ENCODE assay signal across 28 cellular contexts in the genomic region with DNA sequence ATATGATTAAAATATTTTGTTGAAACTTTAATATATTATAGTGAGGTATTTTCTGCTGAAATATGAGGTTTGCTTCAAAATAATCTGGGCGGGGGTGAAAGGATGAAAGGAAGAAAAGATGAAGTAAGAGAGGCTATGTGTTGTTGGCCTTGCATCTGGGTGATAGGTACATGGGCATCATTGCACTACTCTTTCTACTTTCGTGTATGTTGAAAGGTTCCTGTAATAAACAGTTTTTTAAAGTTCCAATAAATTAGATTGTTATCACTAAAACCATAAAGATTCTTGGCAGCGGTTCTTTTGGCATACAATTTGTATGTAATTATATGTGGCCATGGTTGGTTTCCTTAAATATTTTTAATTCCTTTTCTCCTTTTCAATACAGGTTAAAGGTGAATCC. TPM values are rescaled to one million over a fixed set of nuclear protein-coding genes. Genes with fewer than 3 reads are reported as not detected.
DNase-seq lines count a peak whose midpoint lies in the region; ATAC-seq, FAIRE-seq and TF ChIP-seq lines count a peak whose summit lies in the region.
"Had no signal": no experiment of that assay in that cellular context is flagged by ENCODE, and none has a peak within 500 bp of the region (broad histone marks: within the 10 kb centered on the region; RNA-seq: fewer than 3 reads in every experiment).

No MANE protein-coding gene starts in this region.

- no peaks in the 10 kb centered on the region for H3K27me3 ChIP-seq in HepG2 (ENCODE audit: control insufficient read depth in 1 of 2, insufficient read depth in 2 of 2, low read length in 2 of 2)
- H3K27me3 ChIP-seq in right lobe of liver = no peaks in the 10 kb centered on the region
- H3K27me3 ChIP-seq in small intestine (ENCODE audit: control insufficient read depth in 2 of 2, insufficient read depth in 2 of 2, low read length in 2 of 2) = no peaks in the 10 kb centered on the region
- H3K27me3 ChIP-seq: BE2C, BLaER1 had no signal

- POLR2A ChIA-PET in HepG2 (lab: Yijun Ruan, JAX) = no interaction called here

- 70% methylated on average over 3 of the region's 3 CpGs for WGBS in HepG2 (ENCODE audit: low lambda C conversion rate)
- WGBS in right lobe of liver (ENCODE audit: insufficient coverage, low coverage, low lambda C conversion rate, missing lambda C conversion rate) = 63% methylated on average over 3 of the region's 3 CpGs
- 26 to 59% (median 38%) methylated on average over 3 of the region's 3 CpGs for WGBS in small intestine, 3 donors

- no peak for TF ChIP-seq CTCF in HepG2 (CRISPR knock-in tag; IDR thresholded peaks at IDR 0.05)
- TF ChIP-seq CTCF in right lobe of liver (IDR thresholded peaks at IDR 0.05) = no peak

- no peak for DNase-seq in HepG2 (ENCODE audit: low spot score)
- DNase-seq in right lobe of liver = no peak
- DNase-seq in left colon = no peak
- peak; percentile 45 for DNase-seq in small intestine
- no peak for DNase-seq in activated T-helper 2 cell treated with anti-CD3 and anti-CD28 coated beads, Interferon-gamma antibody, Interleukin-2, Interleukin-4, amounts not matched to agents 10 μg/mL and 5 μg/mL and 100 μg/mL, durations not matched to agents 14 hours and 24 hours and 36 hours (ENCODE audit: low spot score)
- no peak for DNase-seq in T1000 (lab: John Stamatoyannopoulos, UW)
- DNase-seq: BE2C; C1 segment of cervical spinal cord; CD4-positive, alpha-beta memory T cell; CD4-positive, CD25-positive, alpha-beta regulatory T cell; CD8-positive, alpha-beta memory T cell; COR-L47; DMS 273 treated with DMSO at 0.1 percent for 48 hours; DMS153; DMS53; DMS79; DND-41; EL; GDM1 had no signal

- no peaks in the 10 kb centered on the region for H3K4me1 Mint-ChIP-seq in activated T-helper 2 cell treated with anti-CD3 and anti-CD28 coated beads, Interferon-gamma antibody, Interleukin-2, Interleukin-4, amounts not matched to agents 10 μg/mL and 5 μg/mL and 100 μg/mL, durations not matched to agents 14 hours and 24 hours and 36 hours (ENCODE audit: low read depth)
- H3K4me1 Mint-ChIP-seq: CD14-positive monocyte; CD4-positive, alpha-beta memory T cell; CD4-positive, CD25-positive, alpha-beta regulatory T cell; CD8-positive, alpha-beta memory T cell had no signal

- TF ChIP-seq EP300 in HepG2 (IDR thresholded peaks at IDR 0.05; ENCODE audit: low read depth in 2 of 2, low read length in 2 of 2) (no peak), HepG2 (CRISPR knock-in tag; IDR thresholded peaks at IDR 0.05; ENCODE audit: borderline replicate concordance) (no peak)

- H3K4me1 ChIP-seq in HepG2 (ENCODE audit: insufficient read depth, low read length) = no peaks in the 10 kb centered on the region
- H3K4me1 ChIP-seq in right lobe of liver = no peaks in the 10 kb centered on the region
- no peaks in the 10 kb centered on the region for H3K4me1 ChIP-seq in small intestine (ENCODE audit: control insufficient read depth in 2 of 2, insufficient read depth in 1 of 2, low read depth in 1 of 2, low read length in 1 of 2)
- H3K4me1 ChIP-seq: A549, BE2C, BLaER1 had no signal

- H3K9me3 ChIP-seq in HepG2 (ENCODE audit: low read length) (no peaks in the 10 kb centered on the region), right lobe of liver (no peaks in the 10 kb centered on the region), small intestine (ENCODE audit: control insufficient read depth, low read depth) (no peaks in the 10 kb centered on the region)
- H3K9me3 ChIP-seq: A549, BE2C, BLaER1 had no signal

- no peak overlapping the region for H3K4me2 ChIP-seq in HepG2 (ENCODE audit: low read depth, low read length)
- H3K4me2 ChIP-seq: A549, BLaER1 had no signal

- H3K27ac Mint-ChIP-seq in activated T-helper 2 cell treated with anti-CD3 and anti-CD28 coated beads, Interferon-gamma antibody, Interleukin-2, Interleukin-4, amounts not matched to agents 10 μg/mL and 5 μg/mL and 100 μg/mL, durations not matched to agents 14 hours and 24 hours and 36 hours = no peak overlapping the region
- H3K27ac Mint-ChIP-seq: CD14-positive monocyte; CD4-positive, alpha-beta memory T cell; CD4-positive, CD25-positive, alpha-beta regulatory T cell; CD8-positive, alpha-beta memory T cell had no signal

- peaks cover 4 to 59% of the 10 kb centered on the region in 2 experiments for H3K36me3 ChIP-seq in HepG2 (replicated peaks in 1 of 2; ENCODE audit: control insufficient read depth in 1 of 2, insufficient read depth in 2 of 2, low read length in 2 of 2)
- H3K36me3 ChIP-seq in right lobe of liver = no peaks in the 10 kb centered on the region
- peaks cover 0 to 10% of the 10 kb centered on the region in 2 donors for H3K36me3 ChIP-seq in small intestine (ENCODE audit: control insufficient read depth in 2 of 2, insufficient read depth in 2 of 2, low read length in 2 of 2)
- H3K36me3 ChIP-seq: BE2C, BLaER1 had no signal

- no peak overlapping the region for H3K4me3 ChIP-seq in HepG2 (replicated peaks in 1 of 3; ENCODE audit: insufficient read depth in 1 of 3, low read depth in 2 of 3, low read length in 3 of 3)
- H3K4me3 ChIP-seq in right lobe of liver = no peak overlapping the region
- H3K4me3 ChIP-seq in small intestine (ENCODE audit: low read depth in 1 of 2, low read length in 2 of 2) = no peak overlapping the region
- H3K4me3 ChIP-seq: A549, BLaER1, GM12878 had no signal

- intact Hi-C loops in HepG2 (cut with micrococcal nuclease; ENCODE audit: unreplicated experiment) (no loop called here), right lobe of liver (cut with DNase I) (no loop called here), left colon (cut with DNase I, micrococcal nuclease) (no loop called here)
- intact Hi-C loops in activated T-helper 2 cell treated with anti-CD3 and anti-CD28 coated beads, Interferon-gamma antibody, Interleukin-2, Interleukin-4, amounts not matched to agents 10 μg/mL and 5 μg/mL and 100 μg/mL, durations not matched to agents 14 hours and 24 hours and 36 hours (cut with micrococcal nuclease) = no loop called here

- no peak overlapping the region for H3K4me3 Mint-ChIP-seq in activated T-helper 2 cell treated with anti-CD3 and anti-CD28 coated beads, Interferon-gamma antibody, Interleukin-2, Interleukin-4, amounts not matched to agents 10 μg/mL and 5 μg/mL and 100 μg/mL, durations not matched to agents 14 hours and 24 hours and 36 hours (ENCODE audit: low read depth)
- H3K4me3 Mint-ChIP-seq: CD14-positive monocyte; CD4-positive, alpha-beta memory T cell; CD4-positive, CD25-positive, alpha-beta regulatory T cell; CD8-positive, alpha-beta memory T cell had no signal

- H3K9me3 Mint-ChIP-seq in activated T-helper 2 cell treated with anti-CD3 and anti-CD28 coated beads, Interferon-gamma antibody, Interleukin-2, Interleukin-4, amounts not matched to agents 10 μg/mL and 5 μg/mL and 100 μg/mL, durations not matched to agents 14 hours and 24 hours and 36 hours = no peaks in the 10 kb centered on the region
- H3K9me3 Mint-ChIP-seq: CD14-positive monocyte; CD4-positive, alpha-beta memory T cell; CD4-positive, CD25-positive, alpha-beta regulatory T cell; CD8-positive, alpha-beta memory T cell had no signal

- no peak overlapping the region for H3K27ac ChIP-seq in HepG2 (ENCODE audit: extremely low read length, insufficient read depth, low read length)
- H3K27ac ChIP-seq in right lobe of liver = no peak overlapping the region
- H3K27ac ChIP-seq in small intestine (ENCODE audit: low read depth in 1 of 2, low read length in 1 of 2) = no peak overlapping the region
- H3K27ac ChIP-seq: 22Rv1, A549, BLaER1 had no signal

- BruUV-seq in HepG2 (replicated peaks; lab: Mats Ljungman, UMichigan) = TSS peak; percentile 26

- no peak overlapping the region for H3K9ac ChIP-seq in HepG2 (ENCODE audit: insufficient read depth, low read depth, low read length)
- H3K9ac ChIP-seq: BLaER1 had no signal

- no peak for TF ChIP-seq RAD21 in HepG2 (CRISPR knock-in tag; IDR thresholded peaks at IDR 0.05)

- no peaks in the 10 kb centered on the region for H3K36me3 Mint-ChIP-seq in activated T-helper 2 cell treated with anti-CD3 and anti-CD28 coated beads, Interferon-gamma antibody, Interleukin-2, Interleukin-4, amounts not matched to agents 10 μg/mL and 5 μg/mL and 100 μg/mL, durations not matched to agents 14 hours and 24 hours and 36 hours (ENCODE audit: low read depth)
- H3K36me3 Mint-ChIP-seq: CD14-positive monocyte; CD4-positive, alpha-beta memory T cell; CD4-positive, CD25-positive, alpha-beta regulatory T cell; CD8-positive, alpha-beta memory T cell had no signal

- peaks cover 6% of the 10 kb centered on the region for H3K27me3 Mint-ChIP-seq in activated T-helper 2 cell treated with anti-CD3 and anti-CD28 coated beads, Interferon-gamma antibody, Interleukin-2, Interleukin-4, amounts not matched to agents 10 μg/mL and 5 μg/mL and 100 μg/mL, durations not matched to agents 14 hours and 24 hours and 36 hours (ENCODE audit: low read depth)

- H2AFZ ChIP-seq in HepG2 (ENCODE audit: low read length) = no peak overlapping the region

- ATAC-seq in HepG2 = no peak
- no peak for ATAC-seq in right lobe of liver
- ATAC-seq in left colon = peak; percentile 57
- no peak for ATAC-seq in GM18858 (IDR thresholded peaks at IDR 0.05; ENCODE audit: unreplicated experiment)
- ATAC-seq: A549, GM12878 had no signal

- TF ChIP-seq POLR2A in HepG2 (IDR thresholded peaks at IDR 0.05; ENCODE audit: insufficient read depth in 1 of 2, low read depth in 2 of 2, low read length in 2 of 2) (no peak), right lobe of liver (IDR thresholded peaks at IDR 0.05) (no peak)

- no peaks in the 10 kb centered on the region for H3K79me2 ChIP-seq in HepG2 (ENCODE audit: insufficient read depth, low read length)

- H4K20me1 ChIP-seq in HepG2 (ENCODE audit: insufficient read depth, low read length) = no peaks in the 10 kb centered on the region; the same call in 1 of the 2 replicates
- H4K20me1 ChIP-seq: BLaER1 had no signal

- in situ Hi-C loops in HepG2 (cut with HindIII; ENCODE audit: extremely low pct_ligation_motif_present, low pct_unique_long_range_greater_than_20kb) = no loop called here

- CTCF ChIA-PET in HepG2 (lab: Yijun Ruan, JAX; ENCODE audit: low intra/inter-chr PET ratio, low total read pairs) = no interaction called here

- FAIRE-seq in HepG2 (lab: Jason Lieb, UNC) (no peak), small intestine (lab: Jason Lieb, UNC) (no peak)
- FAIRE-seq: A549, GM12878, GM12892, GM18507, GM19239 had no signal

RNA-seq across cellular contexts. Expression of a gene that starts 10.3 kb away (rescaled TPM):
- total RNA-seq in HepG2 (2016; rRNA removed; fragmentation: Illumina TruSeq; extraction: Trizol) = 86.5 and 161 TPM in 2 replicates
- 35.3 and 38.4 TPM in 2 replicates for total RNA-seq in HepG2 (2016; cell fraction: cytosol; rRNA removed; fragmentation: Illumina TruSeq; extraction: Trizol; ENCODE audit: low read depth)
- total RNA-seq in HepG2 (2016; cell fraction: insoluble cytoplasmic fraction; rRNA removed; fragmentation: Illumina TruSeq; extraction: Trizol) = 81.2 and 157 TPM in 2 replicates
- 43.3 and 50.6 TPM in 2 replicates for total RNA-seq in HepG2 (2016; cell fraction: membrane; rRNA removed; fragmentation: Illumina TruSeq; extraction: Trizol)
- total RNA-seq in HepG2 (2016; cell fraction: nucleus; rRNA removed; fragmentation: Illumina TruSeq; extraction: Trizol) = 148 and 175 TPM in 2 replicates
- polyA plus RNA-seq in HepG2 (2011; rRNA removed) = 54.5 and 71.1 TPM in 2 replicates
- polyA plus RNA-seq in HepG2 (2011; cell fraction: cytosol; rRNA removed) = 40.5 and 55.7 TPM in 2 replicates
- polyA plus RNA-seq in HepG2 (2011; cell fraction: nucleus; rRNA removed) = 23.7 and 32.0 TPM in 2 replicates
- polyA plus RNA-seq in HepG2 (2012) = 133 and 185 TPM in 2 replicates
- polyA plus RNA-seq in HepG2 (2016; cell fraction: cytosol; fragmentation: Illumina TruSeq; extraction: Trizol; ENCODE audit: low read depth) = 40.3 and 47.3 TPM in 2 replicates
- 110 and 111 TPM in 2 replicates for polyA plus RNA-seq in HepG2 (2016; cell fraction: insoluble cytoplasmic fraction; fragmentation: Illumina TruSeq; extraction: Trizol; ENCODE audit: low read depth)
- 43.9 and 48.4 TPM in 2 replicates for polyA plus RNA-seq in HepG2 (2016; cell fraction: membrane; fragmentation: Illumina TruSeq; extraction: Trizol; ENCODE audit: low read depth)
- 287 and 318 TPM in 2 replicates for polyA plus RNA-seq in HepG2 (2016; cell fraction: nucleus; fragmentation: Illumina TruSeq; extraction: Trizol; ENCODE audit: insufficient read depth, low read depth)
- 0.61 and 14.8 TPM in 2 replicates for polyA minus RNA-seq in HepG2 (2011; rRNA and poly(A)+ RNA removed; ENCODE audit: low replicate concordance)
- polyA minus RNA-seq in HepG2 (2011; cell fraction: cytosol; rRNA and poly(A)+ RNA removed) = 51.5 and 59.4 TPM in 2 replicates
- polyA minus RNA-seq in HepG2 (2011; cell fraction: nucleus; rRNA and poly(A)+ RNA removed) = 33.1 and 43.6 TPM in 2 replicates
- 1 to 10 TPM in 5 of 6 experiments, under 1 TPM in 1; 0.55 to 2.4 (median 1.6) TPM for total RNA-seq in right lobe of liver
- total RNA-seq in left colon = 1,000 to 10,000 TPM; 1,569 to 1,978 TPM
- 100 to 1,000 TPM; 580 to 727 (median 671) TPM for polyA plus RNA-seq in small intestine
- 0.11 and 0.51 TPM in 2 replicates for total RNA-seq in activated T-helper 2 cell treated with anti-CD3 and anti-CD28 coated beads, Interferon-gamma antibody, Interleukin-2, Interleukin-4, amounts not matched to agents 10 μg/mL and 5 μg/mL and 100 μg/mL, durations not matched to agents 14 hours and 24 hours and 36 hours
- total RNA-seq: CD4-positive, alpha-beta memory T cell had no signal
- polyA plus RNA-seq: CD14-positive monocyte; CD4-positive, alpha-beta memory T cell; CD4-positive, CD25-positive, alpha-beta regulatory T cell; CD8-positive, alpha-beta memory T cell had no signal

RNA-seq across cellular contexts. Expression of a gene that starts 23.6 kb away (rescaled TPM):
- 76.3 and 125 TPM in 2 replicates for total RNA-seq in HepG2 (2016; rRNA removed; fragmentation: Illumina TruSeq; extraction: Trizol)
- 12.2 and 14.5 TPM in 2 replicates for total RNA-seq in HepG2 (2016; cell fraction: cytosol; rRNA removed; fragmentation: Illumina TruSeq; extraction: Trizol; ENCODE audit: low read depth)
- 76.5 and 122 TPM in 2 replicates for total RNA-seq in HepG2 (2016; cell fraction: insoluble cytoplasmic fraction; rRNA removed; fragmentation: Illumina TruSeq; extraction: Trizol)
- 17.5 and 23.6 TPM in 2 replicates for total RNA-seq in HepG2 (2016; cell fraction: membrane; rRNA removed; fragmentation: Illumina TruSeq; extraction: Trizol)
- total RNA-seq in HepG2 (2016; cell fraction: nucleus; rRNA removed; fragmentation: Illumina TruSeq; extraction: Trizol) = 50.2 and 54.3 TPM in 2 replicates
- 13.5 and 19.9 TPM in 2 replicates for polyA plus RNA-seq in HepG2 (2011; rRNA removed)
- 7.9 and 10.8 TPM in 2 replicates for polyA plus RNA-seq in HepG2 (2011; cell fraction: cytosol; rRNA removed)
- 6.8 and 7.9 TPM in 2 replicates for polyA plus RNA-seq in HepG2 (2011; cell fraction: nucleus; rRNA removed)
- 21.3 and 30.0 TPM in 2 replicates for polyA plus RNA-seq in HepG2 (2012)
- polyA plus RNA-seq in HepG2 (2016; cell fraction: cytosol; fragmentation: Illumina TruSeq; extraction: Trizol; ENCODE audit: low read depth) = 2.7 and 3.2 TPM in 2 replicates
- polyA plus RNA-seq in HepG2 (2016; cell fraction: insoluble cytoplasmic fraction; fragmentation: Illumina TruSeq; extraction: Trizol; ENCODE audit: low read depth) = 81.0 and 82.7 TPM in 2 replicates
- polyA plus RNA-seq in HepG2 (2016; cell fraction: membrane; fragmentation: Illumina TruSeq; extraction: Trizol; ENCODE audit: low read depth) = 6.4 and 7.3 TPM in 2 replicates
- 42.8 and 46.2 TPM in 2 replicates for polyA plus RNA-seq in HepG2 (2016; cell fraction: nucleus; fragmentation: Illumina TruSeq; extraction: Trizol; ENCODE audit: insufficient read depth, low read depth)
- polyA minus RNA-seq in HepG2 (2011; rRNA and poly(A)+ RNA removed; ENCODE audit: low replicate concordance) = 14.0 and 23.3 TPM in 2 replicates
- polyA minus RNA-seq in HepG2 (2011; cell fraction: cytosol; rRNA and poly(A)+ RNA removed) = 19.4 and 20.9 TPM in 2 replicates
- 25.5 and 29.3 TPM in 2 replicates for polyA minus RNA-seq in HepG2 (2011; cell fraction: nucleus; rRNA and poly(A)+ RNA removed)
- total RNA-seq in right lobe of liver = 1 to 10 TPM; 3.2 to 7.0 (median 5.2) TPM
- total RNA-seq in left colon = 10 to 100 TPM; 10.9 to 12.2 TPM
- 10 to 100 TPM in 1 of 3 donors, 1 to 10 TPM in 2; 4.0 to 15.7 (median 4.9) TPM for polyA plus RNA-seq in small intestine
- total RNA-seq in activated T-helper 2 cell treated with anti-CD3 and anti-CD28 coated beads, Interferon-gamma antibody, Interleukin-2, Interleukin-4, amounts not matched to agents 10 μg/mL and 5 μg/mL and 100 μg/mL, durations not matched to agents 14 hours and 24 hours and 36 hours = 66.2 and 66.7 TPM in 2 replicates

Comparison
In these comparisons a context has a peak if more than half of its experiments do, and no peak if none do; other contexts are left out.
1. RNA of a gene that starts 10.3 kb away (total RNA-seq): 1,569 to 1,978 TPM in left colon and 35.3 to 175 TPM in HepG2; 0.55 to 2.4 TPM in right lobe of liver and 0.11 to 0.51 TPM in activated T-helper 2 cell treated with anti-CD3 and anti-CD28 coated beads, Interferon-gamma antibody, Interleukin-2, Interleukin-4, amounts not matched to agents 10 μg/mL and 5 μg/mL and 100 μg/mL, durations not matched to agents 14 hours and 24 hours and 36 hours; every median in the first group is over 10 times any median in the second.